Comparison of ENCODE assay signal across 9 cellular contexts in genomic region chr5:188488-189481, GRCh38. TPM values are rescaled to one million over a fixed set of nuclear protein-coding genes. Genes with fewer than 3 reads are reported as not detected.
A peak's percentile ranks its signal among the peaks of the same experiment; 100 is the strongest.
DNase-seq lines count a peak whose midpoint lies in the region; ATAC-seq and TF ChIP-seq lines count a peak whose summit lies in the region.
"Had no signal": no experiment of that assay in that cellular context is flagged by ENCODE, and none has a peak within 500 bp of the region (broad histone marks: within the 10 kb centered on the region; RNA-seq: fewer than 3 reads in every experiment).

No MANE protein-coding gene starts in this region.

- peaks cover 3% of the 10 kb centered on the region for H3K27me3 ChIP-seq in BJ (ENCODE audit: control insufficient read depth, insufficient read depth, low read length)
- H3K27me3 ChIP-seq in left lung, result peaks cover 4 to 40% of the 10 kb centered on the region in 2 donors

- POLR2A ChIA-PET in BJ (lab: Charles Lee), result no interaction called here

- peaks cover 4 to 6% of the 10 kb centered on the region in 2 donors for H3K4me1 ChIP-seq in left lung

- intact Hi-C loops in left lung (cut with DNase I), result no loop called here

- H3K9me3 ChIP-seq in left lung, result no peaks in the 10 kb centered on the region

- DNase-seq in BJ (ENCODE audit: low read depth) (no peak), NCI-H460 (ENCODE audit: extremely low read depth, low read depth) (peak; percentile 87), choroid plexus epithelial cell (ENCODE audit: low read depth) (peak; percentile 88), left lung (peak; percentile 85 to 93)
- DNase-seq in activated CD4-positive, alpha-beta T cell treated with anti-CD3 and anti-CD28 coated beads for 48 hours, result peak; percentile 94
- peak; percentile 87 to 88 for DNase-seq in stimulated activated CD4-positive, alpha-beta T cell treated with anti-CD3 and anti-CD28 coated beads, Interleukin-2, amount 100 ng/mL, for 48 hours

- H3K27ac ChIP-seq in left lung, result no peak overlapping the region

- TF ChIP-seq CTCF in BJ (IDR thresholded peaks at IDR 0.05; ENCODE audit: insufficient read depth, low read depth, low read length), result peak; percentile 96
- peak; percentile 94 for TF ChIP-seq CTCF in choroid plexus epithelial cell (conservative IDR thresholded peaks at IDR 0.05; ENCODE audit: low read depth, low read length)
- peak; percentile 91 to 98 for TF ChIP-seq CTCF in left lung (IDR thresholded peaks at IDR 0.05)

- H3K4me3 ChIP-seq in BJ (ENCODE audit: low read depth, low read length) (no peak overlapping the region), choroid plexus epithelial cell (ENCODE audit: low read depth, low read length) (no peak overlapping the region), left lung (no peak overlapping the region)

- H3K36me3 ChIP-seq in BJ (ENCODE audit: control insufficient read depth, insufficient read depth, low read length) (no peaks in the 10 kb centered on the region), left lung (no peaks in the 10 kb centered on the region)

- CTCF ChIA-PET in BJ (lab: Yijun Ruan, JAX), result interaction anchor here (0.6 to 1.8 kb wide), 22 partner anchors 9 to 715 kb away, joined by 3 to 18 read pairs (median 4); no protein-coding TSS in a partner anchor

- ATAC-seq in GM19035 (IDR thresholded peaks at IDR 0.05; ENCODE audit: unreplicated experiment) (peak; percentile 89), HG03280 (IDR thresholded peaks at IDR 0.05; ENCODE audit: unreplicated experiment) (peak; percentile 73), left lung (peak; percentile 95)

RNA-seq across cellular contexts. Expression of gene LRRC14B, which starts 2.5 kb away (rescaled TPM):
- not detected in 2 replicates for polyA plus RNA-seq in BJ (2011; rRNA removed)
- not detected in 2 replicates for polyA minus RNA-seq in BJ (2011; rRNA and poly(A)+ RNA removed)
- total RNA-seq in NCI-H460 (2014; rRNA removed; shearing (Covaris generic)), result not detected in 2 replicates
- polyA plus RNA-seq in NCI-H460 (2014; cell fraction: nucleus; rRNA removed), result not detected in 2 replicates
- total RNA-seq in left lung, result not detected
- total RNA-seq: activated CD8-positive, alpha-beta memory T cell treated with anti-CD3 and anti-CD28 coated beads for 36 hours had no signal

RNA-seq across cellular contexts. Expression of gene CCDC127, which starts 29.2 kb away (rescaled TPM):
- 4.5 and 4.8 TPM in 2 replicates for polyA plus RNA-seq in BJ (2011; rRNA removed)
- polyA minus RNA-seq in BJ (2011; rRNA and poly(A)+ RNA removed), result 2.3 and 2.9 TPM in 2 replicates
- 4.3 and 4.4 TPM in 2 replicates for total RNA-seq in NCI-H460 (2014; rRNA removed; shearing (Covaris generic))
- polyA plus RNA-seq in NCI-H460 (2014; cell fraction: nucleus; rRNA removed), result 2.8 and 3.4 TPM in 2 replicates
- 1 to 10 TPM; 5.2 to 6.9 TPM for total RNA-seq in left lung

RNA-seq across cellular contexts. Expression of gene SDHA, which starts 29.3 kb away (rescaled TPM):
- polyA plus RNA-seq in BJ (2011; rRNA removed), result 74.9 and 112 TPM in 2 replicates
- 94.7 and 147 TPM in 2 replicates for polyA minus RNA-seq in BJ (2011; rRNA and poly(A)+ RNA removed)
- total RNA-seq in NCI-H460 (2014; rRNA removed; shearing (Covaris generic)), result 89.9 and 95.3 TPM in 2 replicates
- 149 and 158 TPM in 2 replicates for polyA plus RNA-seq in NCI-H460 (2014; cell fraction: nucleus; rRNA removed)
- total RNA-seq in left lung, result 100 to 1,000 TPM in 1 of 2 donors, 10 to 100 TPM in 1; 95.9 to 101 TPM
